8 cellular contexts compared by ENCODE assay signal in the genomic region with DNA sequence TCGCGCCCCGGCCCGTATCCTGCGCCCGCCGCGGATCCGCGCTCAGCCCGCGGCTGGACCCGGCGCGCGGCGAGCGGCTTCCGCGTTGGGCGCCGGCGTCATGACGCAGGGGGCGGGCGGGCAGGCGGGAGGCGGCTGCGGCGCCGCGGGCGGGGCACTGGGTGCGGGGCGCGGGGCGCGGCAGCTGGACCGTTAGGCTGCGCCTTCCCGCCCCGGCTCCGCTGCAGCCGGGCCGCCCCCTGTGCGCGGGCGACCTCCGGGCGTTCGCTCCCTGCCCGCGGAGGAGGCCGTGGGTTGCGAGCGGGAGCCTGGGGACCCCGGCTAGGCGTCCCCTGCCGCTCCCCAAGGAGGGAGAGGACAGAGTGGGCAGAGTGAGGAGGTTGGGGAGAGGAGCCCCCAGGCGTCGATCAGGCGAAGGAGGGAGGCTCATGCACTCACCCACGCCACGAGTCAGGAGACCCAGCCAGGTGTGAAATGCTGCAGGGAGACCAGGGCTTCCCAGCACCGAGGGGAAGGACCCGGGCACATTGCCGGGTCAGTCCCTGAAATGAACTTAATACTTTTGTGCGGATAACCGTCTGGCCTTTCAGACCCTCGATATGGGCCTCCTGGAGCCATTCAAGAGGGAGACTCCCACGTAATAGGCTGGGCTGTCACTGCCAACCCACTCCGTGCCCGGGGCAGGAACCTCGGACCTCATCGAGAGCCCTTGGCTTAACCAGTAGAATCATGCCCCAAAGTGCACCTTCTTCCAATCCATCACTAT. TPM values are rescaled to one million over a fixed set of nuclear protein-coding genes. Genes with fewer than 3 reads are reported as not detected.
DNase-seq lines count a peak whose midpoint lies in the region; TF ChIP-seq lines count a peak whose summit lies in the region.

A gene (minus strand): TSS at position 55 of the 766 bp plus-strand sequence. CDS start 252 bp downstream, outside the sequence.

- H3K36me3 ChIP-seq in kidney epithelial cell (ENCODE audit: control insufficient read depth, insufficient read depth, low read length) = no peaks in the 10 kb centered on the region

- peak; percentile 89 for DNase-seq in DMS 273 (lab: John Stamatoyannopoulos, UW; ENCODE audit: unreplicated experiment)
- no peak for DNase-seq in DMS 273 treated with DMSO at 0.1 percent for 48 hours (lab: John Stamatoyannopoulos, UW)
- peak; percentile 79 for DNase-seq in HEK293T (ENCODE audit: extremely low spot score)
- DNase-seq in NAMALWA (ENCODE audit: low spot score) = peak; percentile 80
- peak; percentile 82 for DNase-seq in activated CD4-positive, CD25-positive, alpha-beta regulatory T cell treated with anti-CD3 and anti-CD28 coated beads, Interleukin-2, amount 50 U/mL, for 72 hours
- DNase-seq in cerebellum (ENCODE audit: low spot score) = peak; percentile 82
- DNase-seq in kidney epithelial cell (ENCODE audit: low read depth) = no peak
- peak; percentile 45 to 73 for DNase-seq in stimulated activated CD4-positive, alpha-beta T cell treated with anti-CD3 and anti-CD28 coated beads, Interleukin-15, amount 100 ng/mL, for 1 hour (ENCODE audit: low read depth in 1 of 2, low spot score in 1 of 2)

- POLR2A ChIA-PET in HEK293T (lab: Yijun Ruan, JAX) = no interaction called here

- no peak for TF ChIP-seq CTCF in kidney epithelial cell (IDR thresholded peaks at IDR 0.05; ENCODE audit: insufficient read depth, low read length, poor library complexity, severe bottlenecking)

- CTCF ChIA-PET in HEK293T (lab: Yijun Ruan, JAX) = no interaction called here

- H3K4me3 ChIP-seq in kidney epithelial cell (ENCODE audit: low read depth, low read length) = peak within 1 kb of the TSS; percentile 99

- no peaks in the 10 kb centered on the region for H3K27me3 ChIP-seq in kidney epithelial cell (ENCODE audit: control insufficient read depth, insufficient read depth, low read length)

TF ChIP-seq in HEK293T, 16 proteins besides CTCF, POLR2A, EP300 and RAD21:
- peak; percentile 94 for TF ChIP-seq L3MBTL2 (conservative IDR thresholded peaks at IDR 0.05)
- TF ChIP-seq, protein P1, sequence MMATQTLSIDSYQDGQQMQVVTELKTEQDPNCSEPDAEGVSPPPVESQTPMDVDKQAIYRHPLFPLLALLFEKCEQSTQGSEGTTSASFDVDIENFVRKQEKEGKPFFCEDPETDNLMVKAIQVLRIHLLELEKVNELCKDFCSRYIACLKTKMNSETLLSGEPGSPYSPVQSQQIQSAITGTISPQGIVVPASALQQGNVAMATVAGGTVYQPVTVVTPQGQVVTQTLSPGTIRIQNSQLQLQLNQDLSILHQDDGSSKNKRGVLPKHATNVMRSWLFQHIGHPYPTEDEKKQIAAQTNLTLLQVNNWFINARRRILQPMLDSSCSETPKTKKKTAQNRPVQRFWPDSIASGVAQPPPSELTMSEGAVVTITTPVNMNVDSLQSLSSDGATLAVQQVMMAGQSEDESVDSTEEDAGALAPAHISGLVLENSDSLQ (IDR thresholded peaks at IDR 0.05) = no peak

RNA-seq across cellular contexts. Expression of the gene that starts here (rescaled TPM):
- total RNA-seq in cerebellum = 22.7 TPM
- total RNA-seq in kidney epithelial cell = 23.6 and 24.9 TPM in 2 replicates

Comparison
In these comparisons a context has a peak if more than half of its experiments do, and no peak if none do; other contexts are left out.
1. DNase-seq: peak in DMS 273 (single experiment), HEK293T (single experiment), NAMALWA (single experiment), activated CD4-positive, CD25-positive, alpha-beta regulatory T cell treated with anti-CD3 and anti-CD28 coated beads, Interleukin-2, amount 50 U/mL, for 72 hours (single experiment), cerebellum (single experiment) and stimulated activated CD4-positive, alpha-beta T cell treated with anti-CD3 and anti-CD28 coated beads, Interleukin-15, amount 100 ng/mL, for 1 hour (2 of 2); none in DMS 273 treated with DMSO at 0.1 percent for 48 hours (single experiment) and kidney epithelial cell (single experiment).